Comparison of ENCODE assay signal across 17 cellular contexts in the genomic region with DNA sequence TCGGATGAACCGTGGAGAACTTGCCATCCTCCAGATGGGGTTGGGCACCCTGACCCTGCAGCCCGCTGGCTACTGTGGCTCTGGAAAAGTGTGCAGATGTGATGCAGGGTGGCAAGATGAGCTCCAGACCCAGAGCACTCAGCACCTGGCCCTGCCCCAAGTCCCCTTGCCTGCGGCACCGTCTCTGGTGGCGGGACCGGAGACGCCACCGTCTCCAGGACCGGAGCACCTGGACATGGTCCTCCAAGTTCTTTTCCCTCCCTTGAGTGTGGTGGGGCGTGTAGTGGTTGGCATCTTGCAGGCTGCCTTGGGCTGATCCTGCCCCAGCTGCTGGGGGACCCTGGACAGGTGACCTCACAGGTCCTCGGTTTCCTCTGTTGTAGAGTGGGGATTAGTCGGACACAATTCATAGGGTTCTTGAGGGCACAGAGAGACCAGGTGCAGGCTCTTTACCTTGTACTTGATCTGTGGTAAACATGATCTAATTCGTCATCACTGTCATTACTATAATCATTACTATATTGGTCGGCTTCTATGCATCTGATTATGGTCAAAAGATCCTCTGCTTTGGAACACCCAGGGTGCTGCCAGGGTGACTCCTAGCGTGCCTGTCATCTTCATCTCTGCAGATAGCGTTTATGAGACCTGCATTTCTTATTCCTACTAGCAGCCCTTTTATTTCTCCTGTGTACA.
"Had no signal": no experiment of that assay in that cellular context is flagged by ENCODE, and none has a peak within 500 bp of the region (broad histone marks: within the 10 kb centered on the region; RNA-seq: fewer than 3 reads in every experiment).

No MANE protein-coding gene starts in this region.

- H3K9me3 Mint-ChIP-seq: T-helper 1 cell treated with Interleukin-12 subunit alpha and Interleukin-12 subunit beta and Interleukin-4 antibody, amounts not matched to agents 30 μg/mL and 1 μg/mL, for 36 hours had no signal

- DNase-seq: activated CD4-positive, alpha-beta T cell treated with anti-CD3 and anti-CD28 coated beads for 4 hours; activated CD8-positive, alpha-beta memory T cell treated with anti-CD3 and anti-CD28 coated beads for 24 hours; anterior cingulate cortex; effector memory CD4-positive, alpha-beta T cell; foreskin melanocyte; left colon; retina; stimulated activated CD4-positive, alpha-beta T cell treated with anti-CD3 and anti-CD28 coated beads, Interleukin-4, amount 100 ng/mL, for 24 hours; stimulated activated naive CD8-positive, alpha-beta T cell treated with anti-CD3 and anti-CD28 coated beads, Interleukin-15, Interleukin-2, amounts not matched to agents 100 U/mL and 50 U/mL, for 24 hours; testis; upper lobe of right lung had no signal

- ATAC-seq: left colon; SK-N-SH treated with all-trans-retinoic acid at 6 μM for 48 hours; stimulated activated naive CD8-positive, alpha-beta T cell treated with anti-CD3 and anti-CD28 coated beads, Interleukin-15, Interleukin-2, amounts not matched to agents 100 U/mL and 50 U/mL, for 24 hours had no signal

- H3K4me1 ChIP-seq: testis, upper lobe of right lung had no signal

- H3K27ac Mint-ChIP-seq: dendritic cell treated with granulocyte-macrophage colony-stimulating factor and Interleukin-4, amounts not matched to agents 40 ng/mL and 50 ng/mL, for 4 days; T-helper 1 cell treated with Interleukin-12 subunit alpha and Interleukin-12 subunit beta and Interleukin-4 antibody, amounts not matched to agents 30 μg/mL and 1 μg/mL, for 36 hours had no signal

- H3K4me3 Mint-ChIP-seq: dendritic cell treated with granulocyte-macrophage colony-stimulating factor and Interleukin-4, amounts not matched to agents 40 ng/mL and 50 ng/mL, for 4 days; T-helper 1 cell treated with Interleukin-12 subunit alpha and Interleukin-12 subunit beta and Interleukin-4 antibody, amounts not matched to agents 30 μg/mL and 1 μg/mL, for 36 hours had no signal

- H3K27ac ChIP-seq: testis, upper lobe of right lung had no signal

- H3K4me3 ChIP-seq: heart right ventricle, skin epidermis, testis, upper lobe of right lung had no signal

- H3K9me3 ChIP-seq: heart right ventricle, testis, upper lobe of right lung had no signal

- H3K36me3 Mint-ChIP-seq: naive B cell had no signal

- H3K27me3 ChIP-seq: testis had no signal
